ENCODE assay signal across 1 cellular context in genomic region chr10:33303988-33304387, GRCh38.
TF ChIP-seq lines count a peak whose summit lies in the region.

No MANE protein-coding gene starts in this region.

TF ChIP-seq in SK-N-SH, 30 proteins besides CTCF, POLR2A, EP300 and RAD21 (continued from another document):
- TF ChIP-seq ZBTB33 (IDR thresholded peaks at IDR 0.05; ENCODE audit: borderline replicate concordance, low read depth) = no peak
- no peak for TF ChIP-seq POLR2AphosphoS5 (IDR thresholded peaks at IDR 0.05; ENCODE audit: low read depth, low read length)
- TF ChIP-seq USF1 (IDR thresholded peaks at IDR 0.05; ENCODE audit: borderline replicate concordance, low read depth) = no peak
